8 cellular contexts compared by ENCODE assay signal in genomic region chr19:54179921-54180452, GRCh38. TPM values are rescaled to one million over a fixed set of nuclear protein-coding genes. Genes with fewer than 3 reads are reported as not detected.
DNase-seq lines count a peak whose midpoint lies in the region; ATAC-seq and TF ChIP-seq lines count a peak whose summit lies in the region.

No MANE protein-coding gene starts in this region.

- no peaks in the 10 kb centered on the region for H3K27me3 ChIP-seq in OCI-LY1 (ENCODE audit: insufficient read depth, low read length)

- H3K9me2 ChIP-seq in OCI-LY1 (ENCODE audit: low read depth, low read length) = no peaks in the 10 kb centered on the region

- H3K36me3 Mint-ChIP-seq in activated CD4-positive, alpha-beta T cell treated with anti-CD3 and anti-CD28 coated beads, Interleukin-2, amount 10 ng/mL, durations not matched to agents 24 days and 14 days (ENCODE audit: low read depth) = peaks cover 44% of the 10 kb centered on the region

- H3K4me1 Mint-ChIP-seq in activated CD4-positive, alpha-beta T cell treated with anti-CD3 and anti-CD28 coated beads, Interleukin-2, amount 10 ng/mL, durations not matched to agents 24 days and 14 days = no peaks in the 10 kb centered on the region

- POLR2A ChIA-PET in HEK293T (lab: Yijun Ruan, JAX) = no interaction called here

- H3K36me3 ChIP-seq in OCI-LY1 (ENCODE audit: insufficient read depth, low read length) = peaks cover 4% of the 10 kb centered on the region; the same call in 1 of the 2 replicates

- no peak overlapping the region for H3K4me3 Mint-ChIP-seq in activated CD4-positive, alpha-beta T cell treated with anti-CD3 and anti-CD28 coated beads, Interleukin-2, amount 10 ng/mL, durations not matched to agents 24 days and 14 days

- CTCF ChIA-PET in HEK293T (lab: Yijun Ruan, JAX) = no interaction called here

- H3K4me1 ChIP-seq in OCI-LY1 (ENCODE audit: insufficient read depth, low read length, severe bottlenecking) = peaks cover 10% of the 10 kb centered on the region

- no peak overlapping the region for H2AFZ ChIP-seq in OCI-LY1 (ENCODE audit: low read length)

- intact Hi-C loops in activated CD4-positive, alpha-beta T cell treated with anti-CD3 and anti-CD28 coated beads, Interleukin-2, amount 10 ng/mL, durations not matched to agents 24 days and 14 days (cut with micrococcal nuclease) = no loop called here

- H3K4me3 ChIP-seq in OCI-LY1 (ENCODE audit: low read depth, low read length, poor library complexity, severe bottlenecking) (no peak overlapping the region), fibroblast of pulmonary artery (replicated peaks; ENCODE audit: low read depth, low read length) (no peak overlapping the region)

- TF ChIP-seq CTCF in OCI-LY1 (IDR thresholded peaks at IDR 0.05; ENCODE audit: low read length) = peak; percentile 64
- TF ChIP-seq CTCF in fibroblast of pulmonary artery (IDR thresholded peaks at IDR 0.05; ENCODE audit: low read length, missing control alignments) = peak; percentile 48

- no peaks in the 10 kb centered on the region for H3K79me2 ChIP-seq in OCI-LY1 (ENCODE audit: insufficient read depth, low read length)

- no peak overlapping the region for H3K9ac ChIP-seq in OCI-LY1 (ENCODE audit: low read length)

- no peak for ATAC-seq in HG02759 (IDR thresholded peaks at IDR 0.05; ENCODE audit: unreplicated experiment)

- no peaks in the 10 kb centered on the region for H3K9me3 ChIP-seq in OCI-LY1 (ENCODE audit: low read length)

- no peaks in the 10 kb centered on the region for H3K27me3 Mint-ChIP-seq in activated CD4-positive, alpha-beta T cell treated with anti-CD3 and anti-CD28 coated beads, Interleukin-2, amount 10 ng/mL, durations not matched to agents 24 days and 14 days

- no peaks in the 10 kb centered on the region for H4K20me1 ChIP-seq in OCI-LY1 (ENCODE audit: insufficient read depth, low read length)

- no peak overlapping the region for H3K4me2 ChIP-seq in OCI-LY1 (ENCODE audit: low read length)

- DNase-seq in HEK293T (ENCODE audit: extremely low spot score) (peak; percentile 58), fibroblast of pulmonary artery (ENCODE audit: low read depth) (peak; percentile 72), pons (ENCODE audit: low spot score) (peak; percentile 69), SHP77 (lab: John Stamatoyannopoulos, UW) (no peak)
- no peak for DNase-seq in stimulated activated CD4-positive, alpha-beta T cell treated with anti-CD3 and anti-CD28 coated beads, Interleukin-2, amount 100 ng/mL, for 24 hours
- DNase-seq in activated CD4-positive, alpha-beta T cell treated with anti-CD3 and anti-CD28 coated beads, Interleukin-2, amount 10 ng/mL, durations not matched to agents 24 days and 14 days = no peak

- H3K9me3 Mint-ChIP-seq in activated CD4-positive, alpha-beta T cell treated with anti-CD3 and anti-CD28 coated beads, Interleukin-2, amount 10 ng/mL, durations not matched to agents 24 days and 14 days = no peaks in the 10 kb centered on the region

- H3F3A ChIP-seq in OCI-LY1 (ENCODE audit: insufficient read depth, low read length) = no peaks in the 10 kb centered on the region

- H3K27ac Mint-ChIP-seq in activated CD4-positive, alpha-beta T cell treated with anti-CD3 and anti-CD28 coated beads, Interleukin-2, amount 10 ng/mL, durations not matched to agents 24 days and 14 days = no peak overlapping the region

- H3K27ac ChIP-seq in OCI-LY1 (ENCODE audit: low read depth, low read length, poor library complexity, severe bottlenecking) = no peak overlapping the region

TF ChIP-seq in HEK293T, 16 proteins besides CTCF, POLR2A, EP300 and RAD21:
- no peak for TF ChIP-seq ELF4 (IDR thresholded peaks at IDR 0.05)
- TF ChIP-seq LEF1 (IDR thresholded peaks at IDR 0.05; ENCODE audit: borderline replicate concordance) = no peak
- no peak for TF ChIP-seq ZNF384 (IDR thresholded peaks at IDR 0.05)
- TF ChIP-seq FOXA1 (IDR thresholded peaks at IDR 0.05) = no peak
- no peak for TF ChIP-seq FOXK2 (IDR thresholded peaks at IDR 0.05)
- TF ChIP-seq BHLHE40 (IDR thresholded peaks at IDR 0.05; ENCODE audit: borderline replicate concordance) = no peak
- no peak for TF ChIP-seq PKNOX1 (IDR thresholded peaks at IDR 0.05)
- no peak for TF ChIP-seq ARNT (IDR thresholded peaks at IDR 0.05)
- TF ChIP-seq CTBP1 (IDR thresholded peaks at IDR 0.05; ENCODE audit: borderline replicate concordance) = no peak
- no peak for TF ChIP-seq HDGF (IDR thresholded peaks at IDR 0.05; ENCODE audit: borderline replicate concordance)
- no peak for TF ChIP-seq L3MBTL2 (conservative IDR thresholded peaks at IDR 0.05)
- no peak for TF ChIP-seq TARDBP (IDR thresholded peaks at IDR 0.05)
- no peak for TF ChIP-seq SUZ12 (IDR thresholded peaks at IDR 0.05)
- no peak for TF ChIP-seq FOXM1 (IDR thresholded peaks at IDR 0.05; ENCODE audit: borderline replicate concordance)
- TF ChIP-seq NFRKB (IDR thresholded peaks at IDR 0.05) = no peak
- no peak for TF ChIP-seq SP1 (IDR thresholded peaks at IDR 0.05)

RNA-seq across cellular contexts. Expression of gene TMC4, which starts 7.0 kb away (rescaled TPM):
- 0.54 and 1.1 TPM in 2 replicates for total RNA-seq in activated CD4-positive, alpha-beta T cell treated with anti-CD3 and anti-CD28 coated beads, Interleukin-2, amount 10 ng/mL, durations not matched to agents 24 days and 14 days

RNA-seq across cellular contexts. Expression of gene MBOAT7, which starts 9.4 kb away (rescaled TPM):
- total RNA-seq in activated CD4-positive, alpha-beta T cell treated with anti-CD3 and anti-CD28 coated beads, Interleukin-2, amount 10 ng/mL, durations not matched to agents 24 days and 14 days = 289 and 291 TPM in 2 replicates

RNA-seq across cellular contexts. Expression of gene TSEN34, which starts 11.1 kb away (rescaled TPM):
- 17.9 and 18.4 TPM in 2 replicates for total RNA-seq in activated CD4-positive, alpha-beta T cell treated with anti-CD3 and anti-CD28 coated beads, Interleukin-2, amount 10 ng/mL, durations not matched to agents 24 days and 14 days

RNA-seq across cellular contexts. Expression of gene LENG1, which starts 20.5 kb away (rescaled TPM):
- total RNA-seq in activated CD4-positive, alpha-beta T cell treated with anti-CD3 and anti-CD28 coated beads, Interleukin-2, amount 10 ng/mL, durations not matched to agents 24 days and 14 days = 4.6 and 5.7 TPM in 2 replicates

RNA-seq across cellular contexts. Expression of gene RPS9, which starts 20.7 kb away (rescaled TPM):
- 1,530 and 1,555 TPM in 2 replicates for total RNA-seq in activated CD4-positive, alpha-beta T cell treated with anti-CD3 and anti-CD28 coated beads, Interleukin-2, amount 10 ng/mL, durations not matched to agents 24 days and 14 days

Comparison
In these comparisons a context has a peak if more than half of its experiments do, and no peak if none do; other contexts are left out.
1. DNase-seq: peak in HEK293T (single experiment), fibroblast of pulmonary artery (single experiment) and pons (single experiment); none in stimulated activated CD4-positive, alpha-beta T cell treated with anti-CD3 and anti-CD28 coated beads, Interleukin-2, amount 100 ng/mL, for 24 hours (0 of 2), activated CD4-positive, alpha-beta T cell treated with anti-CD3 and anti-CD28 coated beads, Interleukin-2, amount 10 ng/mL, durations not matched to agents 24 days and 14 days (single experiment) and SHP77 (0 of 2).